17 cellular contexts compared by ENCODE assay signal in the genomic region with DNA sequence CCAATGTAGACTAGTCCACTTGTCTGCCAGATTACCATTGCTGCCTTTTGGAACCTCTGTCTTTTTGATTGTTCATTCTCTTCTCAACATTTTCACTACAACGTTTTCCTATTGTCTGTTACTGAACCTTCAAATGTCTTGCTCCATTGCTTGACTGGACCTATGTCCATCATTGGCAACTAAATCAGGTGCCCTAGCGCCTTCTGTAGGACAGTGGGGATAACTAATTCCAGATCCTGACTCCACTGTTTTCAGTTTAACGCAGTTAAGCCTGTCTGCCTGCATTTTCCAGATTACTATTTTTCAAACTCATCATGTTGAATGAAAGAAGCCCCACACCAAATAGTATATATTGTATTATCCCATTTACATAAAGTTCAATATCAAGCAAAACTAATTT.
"Had no signal": no experiment of that assay in that cellular context is flagged by ENCODE, and none has a peak within 500 bp of the region (broad histone marks: within the 10 kb centered on the region; RNA-seq: fewer than 3 reads in every experiment).

No MANE protein-coding gene starts in this region.

- H3K27me3 ChIP-seq: right lobe of liver, tibial nerve, upper lobe of left lung had no signal

- ATAC-seq: effector memory CD8-positive, alpha-beta T cell; left ventricle myocardium superior; lower lobe of right lung; natural killer cell; right lobe of liver; stimulated activated naive B cell treated with anti-CD40 and anti-IgM and Interleukin-4, amounts not matched to agents 10 μg/mL and 1 μg/mL and 100 μg/mL, for 72 hours had no signal

- H3K36me3 ChIP-seq: lower lobe of right lung, right lobe of liver, thoracic aorta, tibial nerve, upper lobe of left lung had no signal

- H3K27me3 Mint-ChIP-seq: effector memory CD8-positive, alpha-beta T cell; progenitor cell of endocrine pancreas; stimulated activated naive B cell treated with anti-CD40 and anti-IgM and Interleukin-4, amounts not matched to agents 10 μg/mL and 1 μg/mL and 100 μg/mL, for 72 hours; stimulated activated naive CD8-positive, alpha-beta T cell treated with anti-CD3 and anti-CD28 coated beads, Interleukin-15, Interleukin-2, amounts not matched to agents 100 ng/mL and 50 ng/mL, for 24 hours had no signal

- H3K4me1 Mint-ChIP-seq: immature natural killer cell; natural killer cell; stimulated activated naive B cell treated with anti-CD40 and anti-IgM and Interleukin-4, amounts not matched to agents 10 μg/mL and 1 μg/mL and 100 μg/mL, for 72 hours had no signal

- H3K4me3 ChIP-seq: lower lobe of right lung, right lobe of liver, thoracic aorta, tibial nerve, upper lobe of left lung had no signal

- H3K27ac Mint-ChIP-seq: effector memory CD8-positive, alpha-beta T cell; immature natural killer cell; natural killer cell; progenitor cell of endocrine pancreas; stimulated activated naive B cell treated with anti-CD40 and anti-IgM and Interleukin-4, amounts not matched to agents 10 μg/mL and 1 μg/mL and 100 μg/mL, for 72 hours; stimulated activated naive CD8-positive, alpha-beta T cell treated with anti-CD3 and anti-CD28 coated beads, Interleukin-15, Interleukin-2, amounts not matched to agents 100 ng/mL and 50 ng/mL, for 24 hours had no signal

- H3K36me3 Mint-ChIP-seq: stimulated activated naive B cell treated with anti-CD40 and anti-IgM and Interleukin-4, amounts not matched to agents 10 μg/mL and 1 μg/mL and 100 μg/mL, for 72 hours had no signal

- DNase-seq: cortex of kidney; effector memory CD8-positive, alpha-beta T cell; hypothalamus; immature natural killer cell; left ventricle myocardium superior; lower lobe of right lung; natural killer cell; right lobe of liver; small intestine; stimulated activated CD4-positive, alpha-beta T cell treated with anti-CD3 and anti-CD28 coated beads, Interleukin-15, amount 100 ng/mL, for 24 hours; stimulated activated CD4-positive, alpha-beta T cell treated with anti-CD3 and anti-CD28 coated beads, Interleukin-2, amount 100 ng/mL, for 48 hours; stimulated activated naive B cell treated with anti-CD40 and anti-IgM and Interleukin-4, amounts not matched to agents 10 μg/mL and 1 μg/mL and 100 μg/mL, for 72 hours; upper lobe of left lung had no signal

- H3K4me3 Mint-ChIP-seq: effector memory CD8-positive, alpha-beta T cell; immature natural killer cell; natural killer cell; stimulated activated naive B cell treated with anti-CD40 and anti-IgM and Interleukin-4, amounts not matched to agents 10 μg/mL and 1 μg/mL and 100 μg/mL, for 72 hours; stimulated activated naive CD8-positive, alpha-beta T cell treated with anti-CD3 and anti-CD28 coated beads, Interleukin-15, Interleukin-2, amounts not matched to agents 100 ng/mL and 50 ng/mL, for 24 hours had no signal
